In genomic region chr19:8025321-8025720, GRCh38 we compare ENCODE assay signal across 25 cellular contexts. TPM values are rescaled to one million over a fixed set of nuclear protein-coding genes. Genes with fewer than 3 reads are reported as not detected.
"Had no signal": no experiment of that assay in that cellular context is flagged by ENCODE, and none has a peak within 500 bp of the region (broad histone marks: within the 10 kb centered on the region; RNA-seq: fewer than 3 reads in every experiment).

No MANE protein-coding gene starts in this region.

- ATAC-seq: HepG2, Panc1, PC-3, SK-N-SH treated with all-trans-retinoic acid at 6 μM for 48 hours had no signal

- FAIRE-seq: HepG2 had no signal

- DNase-seq: IMR-90, MV-4-11, NCI-H1048, NCI-H1105, NCI-H1417, NCI-H1436 treated with DMSO at 0.1 percent for 48 hours, NCI-H1694, NCI-H187 treated with DMSO at 0.1 percent for 48 hours, NCI-H2029 treated with DMSO at 0.1 percent for 48 hours, NCI-H2171 treated with DMSO at 0.1 percent for 48 hours, NCI-H345, NCI-H446 treated with DMSO at 0.1 percent for 48 hours, NCI-H510A treated with DMSO at 0.1 percent for 48 hours, NCI-H69, NCI-H774, PC-3, SHP77 treated with DMSO at 0.1 percent for 48 hours, SJCRH30, T-helper 1 cell had no signal

RNA-seq across cellular contexts. Expression of gene CCL25, which starts 27.2 kb away (rescaled TPM):
- total RNA-seq: HepG2, HT-29, IMR-90, LHCN-M2, MCF 10A, PC-3, SJCRH30 had no signal
